In genomic region chrX:130171446-130172126, GRCh38 we compare ENCODE assay signal across 8 cellular contexts. TPM values are rescaled to one million over a fixed set of nuclear protein-coding genes. Genes with fewer than 3 reads are reported as not detected.
A peak's percentile ranks its signal among the peaks of the same experiment; 100 is the strongest.
DNase-seq lines count a peak whose midpoint lies in the region; ATAC-seq and TF ChIP-seq lines count a peak whose summit lies in the region.

Gene RAB33A, plus strand, starts transcription at chrX:130171962. Its CDS starts 101 bp downstream, at chrX:130172063.

- H3F3A ChIP-seq in GM23248 (ENCODE audit: insufficient read depth): peaks cover 15% of the 10 kb centered on the region

- no peaks in the 10 kb centered on the region for H3K9me2 ChIP-seq in GM23248 (ENCODE audit: insufficient read depth)

- in situ Hi-C loops in GM23248 (cut with MboI): no loop called here

- no peaks in the 10 kb centered on the region for H4K20me1 ChIP-seq in GM23248 (ENCODE audit: insufficient read depth)

- H3K9ac ChIP-seq in GM23248: peak within 1 kb of the TSS; percentile 87

- no peaks in the 10 kb centered on the region for H3K36me3 ChIP-seq in CD4-positive, alpha-beta memory T cell (ENCODE audit: insufficient read depth, low read length)
- H3K36me3 ChIP-seq in GM23248 (ENCODE audit: low read depth): no peaks in the 10 kb centered on the region
- no peaks in the 10 kb centered on the region for H3K36me3 ChIP-seq in left ventricle myocardium inferior

- DNase-seq in CD4-positive, alpha-beta memory T cell: peak; percentile 48 to 59 (median 54)
- DNase-seq in GM23248 (peak; percentile 48), OCI-M1 (lab: John Stamatoyannopoulos, UW) (peak; percentile 62), left ventricle myocardium inferior (peak; percentile 18), pons (ENCODE audit: low spot score) (peak; percentile 73), NOMO-1 (lab: John Stamatoyannopoulos, UW; ENCODE audit: unreplicated experiment in 2 of 2) (no peak)

- no peaks in the 10 kb centered on the region for H3K27me3 ChIP-seq in CD4-positive, alpha-beta memory T cell (ENCODE audit: insufficient read depth, low read length)
- H3K27me3 ChIP-seq in GM23248 (replicated peaks; ENCODE audit: insufficient read depth) (no peaks in the 10 kb centered on the region), left ventricle myocardium inferior (ENCODE audit: low read depth) (no peaks in the 10 kb centered on the region)

- 1 to 2% methylated on average over 25 to 31 of the region's 61 CpGs for WGBS in GM23248 (ENCODE audit: low coverage in 1 of 2, low lambda C conversion rate in 2 of 2, missing lambda C conversion rate in 2 of 2), 2 experiments

- peaks cover 21 to 57% (median 29%) of the 10 kb centered on the region in 4 donors for H3K4me1 Mint-ChIP-seq in CD4-positive, alpha-beta memory T cell
- H3K4me1 Mint-ChIP-seq in activated naive CD8-positive, alpha-beta T cell (ENCODE audit: low read depth): peaks cover 43% of the 10 kb centered on the region

- peak within 1 kb of the TSS; percentile 58 to 78 for H3K4me3 ChIP-seq in CD4-positive, alpha-beta memory T cell (ENCODE audit: low read length in 2 of 2)
- peak within 1 kb of the TSS; percentile 64 for H3K4me3 ChIP-seq in GM23248
- H3K4me3 ChIP-seq in left ventricle myocardium inferior: peak within 1 kb of the TSS; percentile 69

- H3K4me3 Mint-ChIP-seq in CD4-positive, alpha-beta memory T cell: peak within 1 kb of the TSS; percentile 87 to 93 (median 92)
- H3K4me3 Mint-ChIP-seq in activated naive CD8-positive, alpha-beta T cell: peak within 1 kb of the TSS; percentile 93

- ATAC-seq in GM18909 (IDR thresholded peaks at IDR 0.05; ENCODE audit: poor library complexity, unreplicated experiment): no peak

- no peaks in the 10 kb centered on the region for H3K27me3 Mint-ChIP-seq in CD4-positive, alpha-beta memory T cell
- H3K27me3 Mint-ChIP-seq in activated naive CD8-positive, alpha-beta T cell: no peaks in the 10 kb centered on the region

- H3K4me2 ChIP-seq in GM23248 (ENCODE audit: unreplicated experiment): peak within 1 kb of the TSS; percentile 48

- POLR2A ChIA-PET in CD4-positive, alpha-beta memory T cell (lab: Charles Lee; ENCODE audit: partially characterized antibody): interaction anchor here (0.5 to 4.0 kb wide), 13 partner anchors 8 to 89 kb away, joined by 3 to 28 read pairs (median 6); no protein-coding TSS in a partner anchor

- H3K9me3 Mint-ChIP-seq in CD4-positive, alpha-beta memory T cell: no peaks in the 10 kb centered on the region
- H3K9me3 Mint-ChIP-seq in activated naive CD8-positive, alpha-beta T cell (ENCODE audit: low read depth): no peaks in the 10 kb centered on the region

- no peaks in the 10 kb centered on the region for H3K79me2 ChIP-seq in GM23248 (ENCODE audit: insufficient read depth)

- CTCF ChIA-PET in CD4-positive, alpha-beta memory T cell (lab: Charles Lee; ENCODE audit: partially characterized antibody): interaction anchor here (1.0 to 3.9 kb wide), 4 partner anchors 23 to 91 kb away, joined by 3 to 24 read pairs (median 3); no protein-coding TSS in a partner anchor

- peak within 1 kb of the TSS; percentile 61 for H3K27ac ChIP-seq in CD4-positive, alpha-beta memory T cell (ENCODE audit: low read depth, low read length)
- peak within 1 kb of the TSS; percentile 99 for H3K27ac ChIP-seq in GM23248
- peak within 1 kb of the TSS; percentile 76 for H3K27ac ChIP-seq in left ventricle myocardium inferior (replicated peaks)

- no peak for TF ChIP-seq CTCF in left ventricle myocardium inferior (IDR thresholded peaks at IDR 0.05; ENCODE audit: borderline replicate concordance)

- no peaks in the 10 kb centered on the region for H3K9me3 ChIP-seq in CD4-positive, alpha-beta memory T cell (ENCODE audit: control insufficient read depth in 1 of 2, low read length in 2 of 2)
- H3K9me3 ChIP-seq in GM23248 (ENCODE audit: low read depth): no peaks in the 10 kb centered on the region
- H3K9me3 ChIP-seq in left ventricle myocardium inferior (replicated peaks): no peaks in the 10 kb centered on the region

- H3K27ac Mint-ChIP-seq in CD4-positive, alpha-beta memory T cell: peak within 1 kb of the TSS; percentile 86 to 93 (median 91)
- H3K27ac Mint-ChIP-seq in activated naive CD8-positive, alpha-beta T cell: peak within 1 kb of the TSS; percentile 91

- H3K36me3 Mint-ChIP-seq in CD4-positive, alpha-beta memory T cell: peaks cover 0 to 7% of the 10 kb centered on the region in 2 donors
- H3K36me3 Mint-ChIP-seq in activated naive CD8-positive, alpha-beta T cell: no peaks in the 10 kb centered on the region

- peaks cover 33% of the 10 kb centered on the region for H3K4me1 ChIP-seq in CD4-positive, alpha-beta memory T cell (ENCODE audit: insufficient read depth, low read length)
- H3K4me1 ChIP-seq in GM23248 (ENCODE audit: insufficient read depth): peaks cover 17% of the 10 kb centered on the region
- peaks cover 38% of the 10 kb centered on the region for H3K4me1 ChIP-seq in left ventricle myocardium inferior

- H2AFZ ChIP-seq in GM23248: peak within 1 kb of the TSS; percentile 81

- intact Hi-C loops in CD4-positive, alpha-beta memory T cell (cut with micrococcal nuclease): loop anchor here (2.0 kb wide), 1 partner anchor 89 kb away; no protein-coding TSS in a partner anchor
- intact Hi-C loops in left ventricle myocardium inferior (cut with micrococcal nuclease): no loop called here

RNA-seq across cellular contexts. Expression of gene RAB33A, which starts in this region (rescaled TPM):
- 10 to 100 TPM in 1 of 2 experiments, 1 to 10 TPM in 1; 9.7 to 10.1 TPM for total RNA-seq in CD4-positive, alpha-beta memory T cell
- polyA plus RNA-seq in CD4-positive, alpha-beta memory T cell: 1 to 10 TPM; 5.6 to 10.0 TPM
- 3.3 and 5.8 TPM in 2 replicates for total RNA-seq in GM23248 (2014; rRNA removed; shearing (Covaris generic))
- polyA plus RNA-seq in GM23248 (2016; fragmentation: Nextera tagmentation; extraction: Ambion mirVana): 1.5 and 2.3 TPM in 2 replicates
- total RNA-seq in left ventricle myocardium inferior: 0.41 TPM

Comparison
In these comparisons a context has a peak if more than half of its experiments do, and no peak if none do; other contexts are left out.
1. Peak in DNase-seq, H3K4me3 ChIP-seq and H3K27ac ChIP-seq in left ventricle myocardium inferior; RNA of the gene not detected or under 1 TPM.
2. DNase-seq: peak in CD4-positive, alpha-beta memory T cell (5 of 5), GM23248 (single experiment), OCI-M1 (single experiment) and pons (single experiment); none in NOMO-1 (0 of 2).
3. Peak in every context shown above with its lines, with median percentiles within 50 percentile points of each other: H3K27ac ChIP-seq and H3K4me3 ChIP-seq.